ENCODE assay signal across 8 cellular contexts in the genomic region with DNA sequence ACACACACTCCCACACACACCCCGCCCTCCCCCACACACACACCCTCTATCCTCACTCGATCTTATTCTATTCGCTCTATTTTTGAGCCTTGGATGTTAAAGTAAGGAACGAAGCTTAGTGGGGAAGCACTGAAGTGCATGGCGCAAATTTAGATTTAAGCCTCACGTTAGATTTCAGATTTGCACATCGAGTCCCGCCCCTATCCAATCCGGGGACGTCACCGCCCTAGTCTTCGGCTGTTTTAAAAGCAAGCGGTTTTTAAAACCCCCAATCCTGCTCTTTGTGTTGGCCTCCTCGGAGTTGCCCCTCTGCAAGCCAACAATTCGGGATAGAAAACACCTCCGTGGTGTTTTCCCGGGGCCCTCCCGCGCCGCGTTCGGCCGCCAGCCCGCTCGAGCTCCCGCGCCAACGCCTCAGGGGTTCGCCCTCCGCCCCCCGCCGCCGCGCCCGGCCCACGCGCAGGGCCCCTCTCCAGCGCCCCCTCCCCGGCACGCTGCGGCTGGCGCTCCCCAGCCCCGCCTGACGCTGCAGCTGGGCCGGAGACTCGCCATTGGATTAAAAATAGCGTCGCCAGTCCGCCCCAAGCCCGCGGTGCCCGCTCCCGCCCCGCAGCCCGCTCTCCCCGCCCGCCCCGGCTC.
DNase-seq lines count a peak whose midpoint lies in the region; ATAC-seq lines count a peak whose summit lies in the region.

A gene with protein sequence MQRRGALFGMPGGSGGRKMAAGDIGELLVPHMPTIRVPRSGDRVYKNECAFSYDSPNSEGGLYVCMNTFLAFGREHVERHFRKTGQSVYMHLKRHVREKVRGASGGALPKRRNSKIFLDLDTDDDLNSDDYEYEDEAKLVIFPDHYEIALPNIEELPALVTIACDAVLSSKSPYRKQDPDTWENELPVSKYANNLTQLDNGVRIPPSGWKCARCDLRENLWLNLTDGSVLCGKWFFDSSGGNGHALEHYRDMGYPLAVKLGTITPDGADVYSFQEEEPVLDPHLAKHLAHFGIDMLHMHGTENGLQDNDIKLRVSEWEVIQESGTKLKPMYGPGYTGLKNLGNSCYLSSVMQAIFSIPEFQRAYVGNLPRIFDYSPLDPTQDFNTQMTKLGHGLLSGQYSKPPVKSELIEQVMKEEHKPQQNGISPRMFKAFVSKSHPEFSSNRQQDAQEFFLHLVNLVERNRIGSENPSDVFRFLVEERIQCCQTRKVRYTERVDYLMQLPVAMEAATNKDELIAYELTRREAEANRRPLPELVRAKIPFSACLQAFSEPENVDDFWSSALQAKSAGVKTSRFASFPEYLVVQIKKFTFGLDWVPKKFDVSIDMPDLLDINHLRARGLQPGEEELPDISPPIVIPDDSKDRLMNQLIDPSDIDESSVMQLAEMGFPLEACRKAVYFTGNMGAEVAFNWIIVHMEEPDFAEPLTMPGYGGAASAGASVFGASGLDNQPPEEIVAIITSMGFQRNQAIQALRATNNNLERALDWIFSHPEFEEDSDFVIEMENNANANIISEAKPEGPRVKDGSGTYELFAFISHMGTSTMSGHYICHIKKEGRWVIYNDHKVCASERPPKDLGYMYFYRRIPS (plus strand): TSS at position 574 of the 639 bp plus-strand sequence. CDS start 186 bp downstream, outside the sequence.

- DNase-seq in AG08396 (ENCODE audit: low spot score) (peak; percentile 88), NCI-H2227 treated with DMSO at 0.1 percent for 48 hours (lab: John Stamatoyannopoulos, UW) (peak; percentile 88)
- DNase-seq in stimulated activated CD4-positive, alpha-beta T cell treated with anti-CD3 and anti-CD28 coated beads, Interleukin-1b, Interleukin-23, amount 100 ng/mL, for 24 hours (ENCODE audit: low read depth in 4 of 4, low spot score in 1 of 4): peak; percentile 10 to 42 (median 29)

- ATAC-seq in GM18867 (IDR thresholded peaks at IDR 0.05; ENCODE audit: unreplicated experiment) (peak; percentile 71), HG03095 (IDR thresholded peaks at IDR 0.05; ENCODE audit: unreplicated experiment) (peak; percentile 49)
- ATAC-seq in activated CD4-positive, CD25-positive, alpha-beta regulatory T cell treated with anti-CD3 and anti-CD28 coated beads, Interleukin-2, amount 50 U/mL, for 24 hours: peak; percentile 58 to 59

- H3K27me3 ChIP-seq in layer of hippocampus (ENCODE audit: control insufficient read depth, insufficient read depth, low read length): no peaks in the 10 kb centered on the region

- peak within 1 kb of the TSS; percentile 92 for H3K27ac ChIP-seq in cingulate gyrus (ENCODE audit: low read depth, low read length)
- H3K27ac ChIP-seq in layer of hippocampus (ENCODE audit: low read depth, low read length): peak within 1 kb of the TSS; percentile 90

Comparison
In these comparisons a context has a peak if more than half of its experiments do, and no peak if none do; other contexts are left out.
1. Peak in every context shown above with its lines: DNase-seq, ATAC-seq and H3K27ac ChIP-seq.
2. DNase-seq: peak in every context shown above with its lines; median percentile 88 in AG08396; 88 in NCI-H2227 treated with DMSO at 0.1 percent for 48 hours; 29 in stimulated activated CD4-positive, alpha-beta T cell treated with anti-CD3 and anti-CD28 coated beads, Interleukin-1b, Interleukin-23, amount 100 ng/mL, for 24 hours.